ENCODE assay signal across 1 cellular context in genomic region chr10:23330953-23331352, GRCh38.
TF ChIP-seq lines count a peak whose summit lies in the region.

No MANE protein-coding gene starts in this region.

TF ChIP-seq in IMR-90, 13 proteins besides CTCF, POLR2A, EP300 and RAD21 (continued from another document):
- TF ChIP-seq ELK1 (IDR thresholded peaks at IDR 0.05; ENCODE audit: borderline replicate concordance, low read depth, low read length): no peak
- TF ChIP-seq USF2 (IDR thresholded peaks at IDR 0.05; ENCODE audit: low read depth, low read length): no peak
- no peak for TF ChIP-seq NFE2L2 (IDR thresholded peaks at IDR 0.05; ENCODE audit: low read depth, low read length)
- no peak for TF ChIP-seq BHLHE40 (IDR thresholded peaks at IDR 0.05; ENCODE audit: low read depth, low read length)
- no peak for TF ChIP-seq RCOR1 (IDR thresholded peaks at IDR 0.05; ENCODE audit: insufficient replicate concordance, low read length)
- no peak for TF ChIP-seq FOS (IDR thresholded peaks at IDR 0.05; ENCODE audit: low read depth, low read length)
- TF ChIP-seq CEBPB (IDR thresholded peaks at IDR 0.05; ENCODE audit: low read depth, low read length): no peak
- no peak for TF ChIP-seq SMC3 (IDR thresholded peaks at IDR 0.05; ENCODE audit: low read depth, low read length)
- TF ChIP-seq CHD1 (IDR thresholded peaks at IDR 0.05; ENCODE audit: low read depth, low read length): no peak
- no peak for TF ChIP-seq MXI1 (IDR thresholded peaks at IDR 0.05; ENCODE audit: borderline replicate concordance, low read depth, low read length)
- TF ChIP-seq RFX5 (IDR thresholded peaks at IDR 0.05; ENCODE audit: low read depth, low read length): no peak
